Comparison of ENCODE assay signal across 20 cellular contexts in genomic region chr12:91139264-91139663, GRCh38. TPM values are rescaled to one million over a fixed set of nuclear protein-coding genes. Genes with fewer than 3 reads are reported as not detected.
DNase-seq lines count a peak whose midpoint lies in the region; TF ChIP-seq lines count a peak whose summit lies in the region.
"Had no signal": no experiment of that assay in that cellular context is flagged by ENCODE, and none has a peak within 500 bp of the region (broad histone marks: within the 10 kb centered on the region; RNA-seq: fewer than 3 reads in every experiment).

No MANE protein-coding gene starts in this region.

- H3K36me3 ChIP-seq in BE2C (no peaks in the 10 kb centered on the region), SK-N-MC (ENCODE audit: insufficient read depth, low read length) (no peaks in the 10 kb centered on the region), sigmoid colon (no peaks in the 10 kb centered on the region)
- H3K36me3 ChIP-seq: neutrophil had no signal

- no peak overlapping the region for H3K4me3 Mint-ChIP-seq in activated T-cell treated with anti-CD3 and anti-CD28 coated beads, Interleukin-2, amount 50 U/mL, for 24 hours
- H3K4me3 Mint-ChIP-seq: activated CD4-positive, alpha-beta T cell treated with anti-CD3 and anti-CD28 coated beads for 36 hours; stimulated activated effector memory CD8-positive, alpha-beta T cell treated with anti-CD3 and anti-CD28 coated beads, Interleukin-12 subunit alpha, Interleukin-12 subunit beta, amount 100 ng/mL, for 72 hours; T-helper 17 cell had no signal

- intact Hi-C loops in sigmoid colon (cut with DNase I) = no loop called here

- H3K27ac ChIP-seq in SK-N-MC (peak overlapping the region; percentile 97), sigmoid colon (peak overlapping the region; percentile 25 to 76 (median 66))
- H3K27ac ChIP-seq: neutrophil had no signal

- H3K9me3 ChIP-seq in BE2C = no peaks in the 10 kb centered on the region
- no peaks in the 10 kb centered on the region for H3K9me3 ChIP-seq in SK-N-MC (ENCODE audit: low read depth, low read length)
- H3K9me3 ChIP-seq in sigmoid colon = no peaks in the 10 kb centered on the region
- H3K9me3 ChIP-seq: Caco-2, neutrophil had no signal

- H3K4me3 ChIP-seq in BE2C (ENCODE audit: low read depth, low read length) = peak overlapping the region; percentile 21
- H3K4me3 ChIP-seq in SK-N-MC = peak overlapping the region; percentile 67
- H3K4me3 ChIP-seq in sigmoid colon = no peak overlapping the region
- H3K4me3 ChIP-seq: skin epidermis had no signal

- H3K4me1 ChIP-seq in BE2C = peaks cover 19% of the 10 kb centered on the region
- H3K4me1 ChIP-seq in sigmoid colon = peaks cover 0 to 66% (median 57%) of the 10 kb centered on the region in 4 donors

- peaks cover 4% of the 10 kb centered on the region for H3K9me3 Mint-ChIP-seq in activated T-cell treated with anti-CD3 and anti-CD28 coated beads, Interleukin-2, amount 50 U/mL, for 24 hours

- WGBS in sigmoid colon, 2 donors = 63 to 79% methylated on average over 2 of the region's 2 CpGs

- no peaks in the 10 kb centered on the region for H3K36me3 Mint-ChIP-seq in activated T-cell treated with anti-CD3 and anti-CD28 coated beads, Interleukin-2, amount 50 U/mL, for 24 hours (ENCODE audit: low read depth)
- H3K36me3 Mint-ChIP-seq: stimulated activated effector memory CD8-positive, alpha-beta T cell treated with anti-CD3 and anti-CD28 coated beads, Interleukin-12 subunit alpha, Interleukin-12 subunit beta, amount 100 ng/mL, for 72 hours had no signal

- TF ChIP-seq CTCF in BE2C (IDR thresholded peaks at IDR 0.05; ENCODE audit: low read depth, low read length) = no peak
- no peak for TF ChIP-seq CTCF in sigmoid colon (IDR thresholded peaks at IDR 0.05)

- peak overlapping the region; percentile 37 for H3K9ac ChIP-seq in SK-N-MC (ENCODE audit: insufficient read length)

- H3K27me3 Mint-ChIP-seq in activated T-cell treated with anti-CD3 and anti-CD28 coated beads, Interleukin-2, amount 50 U/mL, for 24 hours = peaks cover 11% of the 10 kb centered on the region

- H3K27me3 ChIP-seq in BE2C = no peaks in the 10 kb centered on the region
- H3K27me3 ChIP-seq in sigmoid colon = no peaks in the 10 kb centered on the region
- H3K27me3 ChIP-seq: neutrophil had no signal

- no peak overlapping the region for H3K27ac Mint-ChIP-seq in activated T-cell treated with anti-CD3 and anti-CD28 coated beads, Interleukin-2, amount 50 U/mL, for 24 hours
- H3K27ac Mint-ChIP-seq: activated CD4-positive, alpha-beta T cell treated with anti-CD3 and anti-CD28 coated beads for 36 hours; stimulated activated effector memory CD8-positive, alpha-beta T cell treated with anti-CD3 and anti-CD28 coated beads, Interleukin-12 subunit alpha, Interleukin-12 subunit beta, amount 100 ng/mL, for 72 hours; T-helper 17 cell had no signal

- TF ChIP-seq POLR2A in sigmoid colon (IDR thresholded peaks at IDR 0.05) = no peak

- no peaks in the 10 kb centered on the region for H3K4me1 Mint-ChIP-seq in activated T-cell treated with anti-CD3 and anti-CD28 coated beads, Interleukin-2, amount 50 U/mL, for 24 hours (ENCODE audit: low read depth)
- H3K4me1 Mint-ChIP-seq: activated CD4-positive, alpha-beta T cell treated with anti-CD3 and anti-CD28 coated beads for 36 hours; stimulated activated effector memory CD8-positive, alpha-beta T cell treated with anti-CD3 and anti-CD28 coated beads, Interleukin-12 subunit alpha, Interleukin-12 subunit beta, amount 100 ng/mL, for 72 hours; T-helper 17 cell had no signal

- TF ChIP-seq EP300 in sigmoid colon (IDR thresholded peaks at IDR 0.05) = no peak

- DNase-seq in BE2C = no peak
- DNase-seq in SK-N-MC (ENCODE audit: low read depth, low spot score) = peak; percentile 44
- DNase-seq in fibroblast of peridontal ligament (ENCODE audit: extremely low read depth) = peak; percentile 39
- DNase-seq in sigmoid colon = no peak
- DNase-seq in activated CD8-positive, alpha-beta memory T cell treated with anti-CD3 and anti-CD28 coated beads, Interleukin-2, amount 50 U/mL, for 48 hours = no peak
- no peak for DNase-seq in stimulated activated CD4-positive, alpha-beta T cell treated with anti-CD3 and anti-CD28 coated beads, Interleukin-4, amount 100 ng/mL, for 4 hours
- no peak for DNase-seq in activated T-cell treated with anti-CD3 and anti-CD28 coated beads, Interleukin-2, amount 50 U/mL, for 24 hours
- no peak for DNase-seq in NCI-H774 (lab: John Stamatoyannopoulos, UW)
- DNase-seq: activated CD4-positive, alpha-beta T cell treated with anti-CD3 and anti-CD28 coated beads for 36 hours; activated naive CD4-positive, alpha-beta T cell; Caco-2; GF-D8; NCI-H748 treated with DMSO at 0.1 percent for 48 hours; RPMI8226; T-helper 17 cell had no signal

RNA-seq across cellular contexts. Expression of gene LUM, which starts 28.0 kb away (rescaled TPM):
- 17.1 TPM for polyA plus RNA-seq in BE2C (2012; ENCODE audit: insufficient read depth, insufficient read length, low read depth)
- 100 to 1,000 TPM in 3 of 4 donors, 10 to 100 TPM in 1; 85.2 to 363 (median 139) TPM for total RNA-seq in sigmoid colon
- polyA plus RNA-seq in sigmoid colon = 10 to 100 TPM; 16.6 to 88.4 (median 44.4) TPM
- total RNA-seq: activated CD4-positive, alpha-beta T cell treated with anti-CD3 and anti-CD28 coated beads for 36 hours; HepG2; lung microvascular endothelial cell; T-helper 17 cell had no signal
- polyA plus RNA-seq: HepG2 had no signal

RNA-seq across cellular contexts. Expression of gene DCN, which starts 43.4 kb away (rescaled TPM):
- 8.5 TPM for polyA plus RNA-seq in BE2C (2012; ENCODE audit: insufficient read depth, insufficient read length, low read depth)
- 1,000 to 10,000 TPM in 3 of 4 donors, 100 to 1,000 TPM in 1; 675 to 1,612 (median 1,535) TPM for total RNA-seq in sigmoid colon
- 100 to 1,000 TPM in 2 of 3 donors, 10 to 100 TPM in 1; 41.2 to 380 (median 180) TPM for polyA plus RNA-seq in sigmoid colon
- total RNA-seq: activated CD4-positive, alpha-beta T cell treated with anti-CD3 and anti-CD28 coated beads for 36 hours; HepG2; T-helper 17 cell had no signal
- polyA plus RNA-seq: HepG2 had no signal

Comparison
In these comparisons a context has a peak if more than half of its experiments do, and no peak if none do; other contexts are left out.
1. DNase-seq: peak in SK-N-MC (single experiment) and fibroblast of peridontal ligament (single experiment); none in BE2C (single experiment), sigmoid colon (single experiment), activated CD8-positive, alpha-beta memory T cell treated with anti-CD3 and anti-CD28 coated beads, Interleukin-2, amount 50 U/mL, for 48 hours (single experiment), stimulated activated CD4-positive, alpha-beta T cell treated with anti-CD3 and anti-CD28 coated beads, Interleukin-4, amount 100 ng/mL, for 4 hours (0 of 2), activated T-cell treated with anti-CD3 and anti-CD28 coated beads, Interleukin-2, amount 50 U/mL, for 24 hours (single experiment) and NCI-H774 (single experiment).
2. H3K4me3 ChIP-seq: peak in BE2C (single experiment) and SK-N-MC (single experiment); none in sigmoid colon (0 of 4).